ENCODE assay signal across 8 cellular contexts in the genomic region with DNA sequence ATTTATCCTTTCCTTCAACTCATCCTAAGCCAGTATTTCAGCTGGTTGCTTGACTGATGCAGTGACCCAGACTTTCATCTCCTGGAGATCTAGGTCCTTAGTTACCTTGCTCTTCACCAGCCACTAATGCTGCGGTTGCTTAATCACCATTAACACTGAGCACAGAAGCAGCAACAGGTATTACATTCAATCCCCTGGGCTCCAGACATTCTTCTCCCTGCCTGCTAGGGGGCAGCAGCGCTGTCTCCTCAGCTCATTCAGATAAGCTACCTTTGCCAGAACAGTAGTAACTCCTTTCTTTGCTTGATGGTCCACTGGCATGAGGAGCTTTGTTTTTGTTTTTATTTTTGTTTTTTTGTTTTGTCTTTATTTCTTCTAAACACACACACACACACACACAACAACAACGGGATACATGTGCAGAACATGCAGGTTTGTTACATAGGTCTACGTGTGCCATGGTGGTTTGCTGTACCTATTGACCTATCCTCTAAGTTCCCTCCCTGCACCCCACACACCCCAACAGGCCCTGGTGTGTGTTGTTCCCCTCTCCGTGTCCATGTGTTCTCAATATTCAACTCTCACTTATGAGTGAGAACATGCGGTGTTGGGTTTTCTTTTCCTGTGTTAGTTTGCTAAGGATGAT.
A peak's percentile ranks its signal among the peaks of the same experiment; 100 is the strongest.
DNase-seq lines count a peak whose midpoint lies in the region; ATAC-seq, FAIRE-seq and TF ChIP-seq lines count a peak whose summit lies in the region.

No MANE protein-coding gene starts in this region.

- no peaks in the 10 kb centered on the region for H3K27me3 Mint-ChIP-seq in activated CD8-positive, alpha-beta memory T cell treated with anti-CD3 and anti-CD28 coated beads, Interleukin-2, amount 10 ng/mL, durations not matched to agents 7 days and 5 days

- no peak overlapping the region for H3K27ac Mint-ChIP-seq in activated CD8-positive, alpha-beta memory T cell treated with anti-CD3 and anti-CD28 coated beads, Interleukin-2, amount 10 ng/mL, durations not matched to agents 7 days and 5 days

- H3K4me1 Mint-ChIP-seq in activated CD8-positive, alpha-beta memory T cell treated with anti-CD3 and anti-CD28 coated beads, Interleukin-2, amount 10 ng/mL, durations not matched to agents 7 days and 5 days, result no peaks in the 10 kb centered on the region

- peaks cover 13% of the 10 kb centered on the region for H3K9me3 Mint-ChIP-seq in activated CD8-positive, alpha-beta memory T cell treated with anti-CD3 and anti-CD28 coated beads, Interleukin-2, amount 10 ng/mL, durations not matched to agents 7 days and 5 days (ENCODE audit: low read depth)

- CTCF ChIA-PET in HEK293T (lab: Yijun Ruan, JAX), result interaction anchor here (0.6 to 1.0 kb wide), 5 partner anchors 10 to 842 kb away, joined by 3 to 6 read pairs (median 3); no protein-coding TSS in a partner anchor
- CTCF ChIA-PET in activated CD8-positive, alpha-beta memory T cell treated with anti-CD3 and anti-CD28 coated beads, Interleukin-2, amount 10 ng/mL, durations not matched to agents 7 days and 5 days (lab: Charles Lee), result no interaction called here

- no peak for FAIRE-seq in urothelium cell line (lab: Jason Lieb, UNC)

- POLR2A ChIA-PET in HEK293T (lab: Yijun Ruan, JAX), result no interaction called here

- peak; percentile 53 for DNase-seq in COLO668 (lab: John Stamatoyannopoulos, UW; ENCODE audit: unreplicated experiment)
- DNase-seq in HEK293T (ENCODE audit: extremely low spot score), result peak; percentile 61
- peak; percentile 31 for DNase-seq in RKO (ENCODE audit: low spot score)
- DNase-seq in iPS DF 19.7 (ENCODE audit: low read depth, low spot score), result peak; percentile 12
- no peak for DNase-seq in activated CD8-positive, alpha-beta memory T cell treated with anti-CD3 and anti-CD28 coated beads, Interleukin-2, amount 10 ng/mL, durations not matched to agents 7 days and 5 days
- no peak for DNase-seq in urothelium cell line (ENCODE audit: low spot score)

- ATAC-seq in activated CD8-positive, alpha-beta memory T cell treated with anti-CD3 and anti-CD28 coated beads, Interleukin-2, amount 10 ng/mL, durations not matched to agents 7 days and 5 days, result no peak
- no peak for ATAC-seq in HG03196 (IDR thresholded peaks at IDR 0.05; ENCODE audit: unreplicated experiment)
- no peak for ATAC-seq in GM18867 (IDR thresholded peaks at IDR 0.05; ENCODE audit: unreplicated experiment)

- H3K36me3 Mint-ChIP-seq in activated CD8-positive, alpha-beta memory T cell treated with anti-CD3 and anti-CD28 coated beads, Interleukin-2, amount 10 ng/mL, durations not matched to agents 7 days and 5 days, result no peaks in the 10 kb centered on the region

- H3K4me3 Mint-ChIP-seq in activated CD8-positive, alpha-beta memory T cell treated with anti-CD3 and anti-CD28 coated beads, Interleukin-2, amount 10 ng/mL, durations not matched to agents 7 days and 5 days, result no peak overlapping the region

TF ChIP-seq in HEK293T, 16 proteins besides CTCF, POLR2A, EP300 and RAD21:
- TF ChIP-seq SP1 (IDR thresholded peaks at IDR 0.05) (no peak), LEF1 (IDR thresholded peaks at IDR 0.05; ENCODE audit: borderline replicate concordance) (no peak), FOXM1 (IDR thresholded peaks at IDR 0.05; ENCODE audit: borderline replicate concordance) (no peak), HDGF (IDR thresholded peaks at IDR 0.05; ENCODE audit: borderline replicate concordance) (no peak), ELF4 (IDR thresholded peaks at IDR 0.05) (no peak), ARNT (IDR thresholded peaks at IDR 0.05) (no peak), TARDBP (IDR thresholded peaks at IDR 0.05) (no peak)

Comparison
In these comparisons a context has a peak if more than half of its experiments do, and no peak if none do; other contexts are left out.
1. DNase-seq: peak in COLO668 (single experiment), HEK293T (single experiment), RKO (single experiment) and iPS DF 19.7 (single experiment); none in activated CD8-positive, alpha-beta memory T cell treated with anti-CD3 and anti-CD28 coated beads, Interleukin-2, amount 10 ng/mL, durations not matched to agents 7 days and 5 days (single experiment) and urothelium cell line (single experiment).